Comparison of ENCODE assay signal across 10 cellular contexts in genomic region chr10:73867871-73868631, GRCh38. TPM values are rescaled to one million over a fixed set of nuclear protein-coding genes. Genes with fewer than 3 reads are reported as not detected.
DNase-seq lines count a peak whose midpoint lies in the region; ATAC-seq and TF ChIP-seq lines count a peak whose summit lies in the region.
"Had no signal": no experiment of that assay in that cellular context is flagged by ENCODE, and none has a peak within 500 bp of the region (broad histone marks: within the 10 kb centered on the region; RNA-seq: fewer than 3 reads in every experiment).

No MANE protein-coding gene starts in this region.

- H3K27ac ChIP-seq in coronary artery = peak overlapping the region; percentile 60 to 82
- peak overlapping the region; percentile 63 to 65 for H3K27ac ChIP-seq in uterus
- H3K27ac ChIP-seq: SJCRH30 had no signal

- peak overlapping the region; percentile 88 to 97 (median 95) for H3K27ac Mint-ChIP-seq in naive thymus-derived CD8-positive, alpha-beta T cell

- H3K4me1 ChIP-seq in uterus = peaks cover 0 to 2% of the 10 kb centered on the region in 2 donors

- peaks cover 0 to 55% (median 13%) of the 10 kb centered on the region in 3 donors for H3K36me3 Mint-ChIP-seq in naive thymus-derived CD8-positive, alpha-beta T cell

- peak; percentile 84 for ATAC-seq in Right ventricle myocardium inferior
- no peak for ATAC-seq in naive thymus-derived CD8-positive, alpha-beta T cell
- no peak for ATAC-seq in HG02678 (IDR thresholded peaks at IDR 0.05; ENCODE audit: unreplicated experiment)
- ATAC-seq: activated CD4-positive, CD25-positive, alpha-beta regulatory T cell treated with anti-CD3 and anti-CD28 coated beads, Interleukin-2, amount 50 U/mL, for 24 hours had no signal

- H3K9me3 ChIP-seq in uterus = no peaks in the 10 kb centered on the region
- H3K9me3 ChIP-seq: SJCRH30 had no signal

- H3K4me1 Mint-ChIP-seq in naive thymus-derived CD8-positive, alpha-beta T cell = peaks cover 53 to 100% (median 97%) of the 10 kb centered on the region in 4 donors

- H3K4me3 ChIP-seq in coronary artery = peak overlapping the region; percentile 27
- no peak overlapping the region for H3K4me3 ChIP-seq in uterus
- H3K4me3 ChIP-seq: SJCRH30 had no signal

- intact Hi-C loops in Right ventricle myocardium inferior (cut with DNase I) = no loop called here
- intact Hi-C loops in cardiac septum (cut with DNase I) = no loop called here
- intact Hi-C loops in uterus (cut with DNase I; ENCODE audit: low total_unique reads) = no loop called here

- POLR2A ChIA-PET in naive thymus-derived CD8-positive, alpha-beta T cell (lab: Charles Lee) = interaction anchor here (1.5 to 7.8 kb wide), 3 partner anchors 9 to 18 kb away, joined by 3 to 106 read pairs (median 4); partner anchors contain the start of gene CAMK2G

- TF ChIP-seq CTCF in coronary artery (IDR thresholded peaks at IDR 0.05) (no peak), uterus (IDR thresholded peaks at IDR 0.05) (no peak)

- no peak for TF ChIP-seq POLR2A in uterus (IDR thresholded peaks at IDR 0.05)

- no peaks in the 10 kb centered on the region for H3K36me3 ChIP-seq in uterus

- no peaks in the 10 kb centered on the region for H3K9me3 Mint-ChIP-seq in naive thymus-derived CD8-positive, alpha-beta T cell

- H3K27me3 ChIP-seq in uterus = no peaks in the 10 kb centered on the region
- H3K27me3 ChIP-seq: SJCRH30 had no signal

- DNase-seq in Right ventricle myocardium inferior (ENCODE audit: missing footprints) = no peak
- no peak for DNase-seq in cardiac septum (ENCODE audit: low spot score)
- no peak for DNase-seq in coronary artery (ENCODE audit: low spot score)
- no peak for DNase-seq in naive thymus-derived CD8-positive, alpha-beta T cell
- no peak for DNase-seq in uterus
- DNase-seq in putamen (ENCODE audit: low spot score) = no peak
- DNase-seq in NCI-H187 (lab: John Stamatoyannopoulos, UW) = no peak
- DNase-seq: SJCRH30 had no signal

- no peaks in the 10 kb centered on the region for H3K27me3 Mint-ChIP-seq in naive thymus-derived CD8-positive, alpha-beta T cell

- H3K4me3 Mint-ChIP-seq in naive thymus-derived CD8-positive, alpha-beta T cell = peak overlapping the region in 5 of 10 donors; percentile 14 to 89 (median 33)

RNA-seq across cellular contexts. Expression of gene CAMK2G, which starts 6.3 kb away (rescaled TPM):
- total RNA-seq in Right ventricle myocardium inferior (11.7 TPM), cardiac septum (12.7 TPM), uterus (10 to 100 TPM; 17.9 to 79.9 (median 40.0) TPM)
- total RNA-seq in naive thymus-derived CD8-positive, alpha-beta T cell = 10 to 100 TPM; 60.4 to 61.7 TPM
- 1 to 10 TPM; 4.6 to 6.7 (median 5.1) TPM for polyA plus RNA-seq in naive thymus-derived CD8-positive, alpha-beta T cell

RNA-seq across cellular contexts. Expression of gene PLAU, which starts 42.9 kb away (rescaled TPM):
- total RNA-seq in Right ventricle myocardium inferior = 8.5 TPM
- 15.3 TPM for total RNA-seq in cardiac septum
- total RNA-seq in naive thymus-derived CD8-positive, alpha-beta T cell = under 1 TPM; 0.26 to 0.30 TPM
- not detected for polyA plus RNA-seq in naive thymus-derived CD8-positive, alpha-beta T cell
- 10 to 100 TPM in 2 of 4 donors, 1 to 10 TPM in 2; 1.8 to 15.3 (median 9.0) TPM for total RNA-seq in uterus

RNA-seq across cellular contexts. Expression of gene NDST2, which starts 56.7 kb away (rescaled TPM):
- total RNA-seq in Right ventricle myocardium inferior (10.5 TPM), cardiac septum (16.0 TPM), uterus (10 to 100 TPM in 3 of 4 donors, 1 to 10 TPM in 1; 5.9 to 47.8 (median 14.1) TPM)
- total RNA-seq in naive thymus-derived CD8-positive, alpha-beta T cell = 100 to 1,000 TPM; 101 to 112 TPM
- 10 to 100 TPM; 13.4 to 34.3 (median 24.5) TPM for polyA plus RNA-seq in naive thymus-derived CD8-positive, alpha-beta T cell
